Comparison of ENCODE assay signal across 3 cellular contexts in the genomic region with DNA sequence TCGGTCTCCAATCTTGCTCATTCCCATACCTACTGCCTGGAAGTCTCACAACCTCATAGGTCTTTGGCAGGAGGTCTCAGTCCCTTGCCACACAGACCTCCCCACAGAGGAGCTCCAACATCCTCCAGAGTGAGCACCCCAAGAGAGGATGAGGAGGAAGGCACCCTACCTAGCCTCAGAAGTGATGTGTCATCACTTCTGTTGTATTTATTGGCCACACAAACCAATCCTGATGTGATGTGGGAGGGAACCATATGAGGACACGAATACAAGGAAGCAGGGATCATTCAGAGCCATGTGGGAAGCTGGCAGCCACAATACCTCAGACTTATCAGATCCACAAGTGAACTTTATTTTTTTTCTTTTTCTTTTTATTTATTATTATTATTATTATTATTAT.
TF ChIP-seq lines count a peak whose summit lies in the region.

No MANE protein-coding gene starts in this region.

TF ChIP-seq in A549, 52 proteins besides CTCF, POLR2A, EP300 and RAD21:
- TF ChIP-seq EHMT2 (IDR thresholded peaks at IDR 0.05; ENCODE audit: low read depth) (no peak), MAFK (IDR thresholded peaks at IDR 0.05; ENCODE audit: partially characterized antibody) (peak; percentile 61)

TF ChIP-seq in HCT116, 20 proteins besides CTCF, POLR2A, EP300 and RAD21:
- TF ChIP-seq, protein P1, sequence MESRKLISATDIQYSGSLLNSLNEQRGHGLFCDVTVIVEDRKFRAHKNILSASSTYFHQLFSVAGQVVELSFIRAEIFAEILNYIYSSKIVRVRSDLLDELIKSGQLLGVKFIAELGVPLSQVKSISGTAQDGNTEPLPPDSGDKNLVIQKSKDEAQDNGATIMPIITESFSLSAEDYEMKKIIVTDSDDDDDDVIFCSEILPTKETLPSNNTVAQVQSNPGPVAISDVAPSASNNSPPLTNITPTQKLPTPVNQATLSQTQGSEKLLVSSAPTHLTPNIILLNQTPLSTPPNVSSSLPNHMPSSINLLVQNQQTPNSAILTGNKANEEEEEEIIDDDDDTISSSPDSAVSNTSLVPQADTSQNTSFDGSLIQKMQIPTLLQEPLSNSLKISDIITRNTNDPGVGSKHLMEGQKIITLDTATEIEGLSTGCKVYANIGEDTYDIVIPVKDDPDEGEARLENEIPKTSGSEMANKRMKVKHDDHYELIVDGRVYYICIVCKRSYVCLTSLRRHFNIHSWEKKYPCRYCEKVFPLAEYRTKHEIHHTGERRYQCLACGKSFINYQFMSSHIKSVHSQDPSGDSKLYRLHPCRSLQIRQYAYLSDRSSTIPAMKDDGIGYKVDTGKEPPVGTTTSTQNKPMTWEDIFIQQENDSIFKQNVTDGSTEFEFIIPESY (IDR thresholded peaks at IDR 0.05; ENCODE audit: extremely low read depth, insufficient replicate concordance, low read length): no peak
- TF ChIP-seq POLR2AphosphoS5 (IDR thresholded peaks at IDR 0.05; ENCODE audit: low read depth, low read length): no peak
- TF ChIP-seq, protein P2, sequence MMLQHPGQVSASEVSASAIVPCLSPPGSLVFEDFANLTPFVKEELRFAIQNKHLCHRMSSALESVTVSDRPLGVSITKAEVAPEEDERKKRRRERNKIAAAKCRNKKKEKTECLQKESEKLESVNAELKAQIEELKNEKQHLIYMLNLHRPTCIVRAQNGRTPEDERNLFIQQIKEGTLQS (IDR thresholded peaks at IDR 0.05): no peak
- TF ChIP-seq SP1 (IDR thresholded peaks at IDR 0.05; ENCODE audit: low read depth): no peak
- no peak for TF ChIP-seq CBX3 (IDR thresholded peaks at IDR 0.05; ENCODE audit: low read depth)
- no peak for TF ChIP-seq ELF1 (IDR thresholded peaks at IDR 0.05; ENCODE audit: borderline replicate concordance, low read depth)
- TF ChIP-seq FOSL1 (IDR thresholded peaks at IDR 0.05; ENCODE audit: low read depth): no peak
- TF ChIP-seq SRF (IDR thresholded peaks at IDR 0.05; ENCODE audit: low read depth): no peak
- TF ChIP-seq ZNF274 (IDR thresholded peaks at IDR 0.05; ENCODE audit: low read depth, low read length): no peak
- TF ChIP-seq CEBPB (IDR thresholded peaks at IDR 0.05; ENCODE audit: low read depth): no peak
- TF ChIP-seq TCF7L2 (IDR thresholded peaks at IDR 0.05; ENCODE audit: borderline replicate concordance, extremely low read depth, insufficient read depth, insufficient read length): no peak
- no peak for TF ChIP-seq JUND (IDR thresholded peaks at IDR 0.05)

TF ChIP-seq in H1, 55 proteins besides CTCF, POLR2A, EP300 and RAD21:
- TF ChIP-seq CBX8 (IDR thresholded peaks at IDR 0.05; ENCODE audit: borderline replicate concordance, low read depth, low read length): no peak
- TF ChIP-seq, protein P3, sequence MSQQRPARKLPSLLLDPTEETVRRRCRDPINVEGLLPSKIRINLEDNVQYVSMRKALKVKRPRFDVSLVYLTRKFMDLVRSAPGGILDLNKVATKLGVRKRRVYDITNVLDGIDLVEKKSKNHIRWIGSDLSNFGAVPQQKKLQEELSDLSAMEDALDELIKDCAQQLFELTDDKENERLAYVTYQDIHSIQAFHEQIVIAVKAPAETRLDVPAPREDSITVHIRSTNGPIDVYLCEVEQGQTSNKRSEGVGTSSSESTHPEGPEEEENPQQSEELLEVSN (IDR thresholded peaks at IDR 0.05): no peak
- TF ChIP-seq NRF1 (IDR thresholded peaks at IDR 0.05; ENCODE audit: low read depth, low read length): no peak
- TF ChIP-seq, protein P4, sequence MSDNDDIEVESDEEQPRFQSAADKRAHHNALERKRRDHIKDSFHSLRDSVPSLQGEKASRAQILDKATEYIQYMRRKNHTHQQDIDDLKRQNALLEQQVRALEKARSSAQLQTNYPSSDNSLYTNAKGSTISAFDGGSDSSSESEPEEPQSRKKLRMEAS (IDR thresholded peaks at IDR 0.05): no peak
- TF ChIP-seq POU5F1 (IDR thresholded peaks at IDR 0.05; ENCODE audit: low read depth, low read length): no peak
- no peak for TF ChIP-seq JUN (IDR thresholded peaks at IDR 0.05; ENCODE audit: low read depth, low read length)
TF ChIP-seq in H1: peak in this region for 0.
